In genomic region chr9:92669890-92670708, GRCh38 we compare ENCODE assay signal across 8 cellular contexts.
DNase-seq lines count a peak whose midpoint lies in the region; ATAC-seq lines count a peak whose summit lies in the region.

A gene with protein sequence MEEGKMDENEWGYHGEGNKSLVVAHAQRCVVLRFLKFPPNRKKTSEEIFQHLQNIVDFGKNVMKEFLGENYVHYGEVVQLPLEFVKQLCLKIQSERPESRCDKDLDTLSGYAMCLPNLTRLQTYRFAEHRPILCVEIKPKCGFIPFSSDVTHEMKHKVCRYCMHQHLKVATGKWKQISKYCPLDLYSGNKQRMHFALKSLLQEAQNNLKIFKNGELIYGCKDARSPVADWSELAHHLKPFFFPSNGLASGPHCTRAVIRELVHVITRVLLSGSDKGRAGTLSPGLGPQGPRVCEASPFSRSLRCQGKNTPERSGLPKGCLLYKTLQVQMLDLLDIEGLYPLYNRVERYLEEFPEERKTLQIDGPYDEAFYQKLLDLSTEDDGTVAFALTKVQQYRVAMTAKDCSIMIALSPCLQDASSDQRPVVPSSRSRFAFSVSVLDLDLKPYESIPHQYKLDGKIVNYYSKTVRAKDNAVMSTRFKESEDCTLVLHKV (minus strand): TSS chr9:92670131. CDS start chr9:92669988, 143 bp downstream.

- H3K27ac ChIP-seq in BLaER1 (peak within 1 kb of the TSS; percentile 95), cingulate gyrus (ENCODE audit: low read depth, low read length) (peak within 1 kb of the TSS; percentile 94)

- H3K27me3 ChIP-seq in BLaER1: no peaks in the 10 kb centered on the region

- H3K4me3 ChIP-seq in BLaER1: peak within 1 kb of the TSS; percentile 95

- H3K4me1 ChIP-seq in BLaER1: peaks cover 33% of the 10 kb centered on the region

- ATAC-seq in GM19324 (IDR thresholded peaks at IDR 0.05; ENCODE audit: low FRiP score, unreplicated experiment) (peak; percentile 95), HG03460 (IDR thresholded peaks at IDR 0.05; ENCODE audit: unreplicated experiment) (peak; percentile 94)

- peak within 1 kb of the TSS; percentile 95 for H3K4me2 ChIP-seq in BLaER1

- peaks cover 24% of the 10 kb centered on the region for H3K36me3 ChIP-seq in BLaER1

- DNase-seq in NCI-H524 treated with DMSO at 0.1 percent for 48 hours (lab: John Stamatoyannopoulos, UW) (peak; percentile 95), kidney glomerular epithelial cell (lab: John Stamatoyannopoulos, UW) (peak; percentile 99)
- peak; percentile 98 for DNase-seq in activated CD4-positive, alpha-beta T cell treated with anti-CD3 and anti-CD28 coated beads for 48 hours
- peak; percentile 98 for DNase-seq in stimulated activated CD4-positive, alpha-beta T cell treated with anti-CD3 and anti-CD28 coated beads, Interleukin-15, amount 100 ng/mL, for 48 hours (ENCODE audit: low read depth in 2 of 2)

- peaks cover 33% of the 10 kb centered on the region for H4K20me1 ChIP-seq in BLaER1

- H3K9ac ChIP-seq in BLaER1: peak within 1 kb of the TSS; percentile 94

- H3K9me3 ChIP-seq in BLaER1: no peaks in the 10 kb centered on the region

Comparison
In these comparisons a context has a peak if more than half of its experiments do, and no peak if none do; other contexts are left out.
1. Peak in every context shown above with its lines: DNase-seq, ATAC-seq, H3K4me3 ChIP-seq and H3K27ac ChIP-seq.